In the genomic region with DNA sequence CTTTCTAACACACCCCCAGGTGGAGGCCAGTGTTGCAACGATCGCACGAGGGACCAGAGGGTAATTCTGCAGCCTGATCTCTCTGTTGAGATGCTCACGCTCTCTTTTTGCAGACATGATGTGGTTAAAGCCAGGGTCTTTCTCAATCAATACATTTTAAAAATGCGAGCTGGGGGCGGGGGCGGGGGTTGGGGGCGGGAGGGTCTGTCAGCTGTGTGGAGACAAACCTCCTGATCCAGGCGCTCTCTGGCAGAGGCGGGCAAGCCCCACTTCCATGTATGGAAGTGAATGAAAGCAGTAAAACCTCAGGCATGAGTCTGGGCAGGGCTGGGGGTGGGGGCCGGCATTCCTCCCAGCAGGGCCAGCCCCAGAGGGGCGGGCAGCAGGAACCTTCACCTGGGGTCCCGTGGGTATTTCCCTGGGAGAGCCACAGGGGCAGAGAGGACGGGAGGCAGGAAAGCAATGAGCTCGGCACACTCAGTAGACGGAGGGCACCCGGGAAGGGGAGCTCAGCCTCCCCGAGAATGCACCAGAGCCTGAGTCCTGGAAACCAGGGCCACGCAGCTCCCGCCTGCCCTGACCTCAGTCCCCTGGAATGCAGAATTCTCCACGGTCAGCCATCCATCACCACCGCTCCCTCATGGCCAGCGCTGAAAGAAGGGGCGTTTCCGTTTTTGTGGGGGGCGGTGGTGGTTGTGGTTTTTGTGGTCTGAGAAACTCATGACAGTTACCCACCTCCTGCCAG, we compare ENCODE assay signal across 9 cellular contexts. TPM values are rescaled to one million over a fixed set of nuclear protein-coding genes. Genes with fewer than 3 reads are reported as not detected.
A peak's percentile ranks its signal among the peaks of the same experiment; 100 is the strongest.
DNase-seq lines count a peak whose midpoint lies in the region; ATAC-seq and TF ChIP-seq lines count a peak whose summit lies in the region.
"Had no signal": no experiment of that assay in that cellular context is flagged by ENCODE, and none has a peak within 500 bp of the region (broad histone marks: within the 10 kb centered on the region; RNA-seq: fewer than 3 reads in every experiment).

No MANE protein-coding gene starts in this region.

- H3K27ac ChIP-seq in SJCRH30 (peak overlapping the region; percentile 99), ovary (no peak overlapping the region)

- H3K4me1 ChIP-seq in SJCRH30, result peaks cover 11% of the 10 kb centered on the region; the same call in 1 of the 2 replicates
- peaks cover 18% of the 10 kb centered on the region for H3K4me1 ChIP-seq in ovary (ENCODE audit: insufficient read depth)

- no peak overlapping the region for H3K27ac Mint-ChIP-seq in activated CD8-positive, alpha-beta memory T cell treated with anti-CD3 and anti-CD28 coated beads, Interleukin-2, amount 10 ng/mL, durations not matched to agents 7 days and 5 days
- H3K27ac Mint-ChIP-seq in CD14-positive monocyte, result no peak overlapping the region

- no peak for TF ChIP-seq EP300 in ovary (IDR thresholded peaks at IDR 0.05)

- H3K27me3 ChIP-seq in SJCRH30 (no peaks in the 10 kb centered on the region), ovary (no peaks in the 10 kb centered on the region)

- DNase-seq in H4 (ENCODE audit: low spot score), result peak; percentile 88
- DNase-seq in SJCRH30, result peak; percentile 88
- DNase-seq in foreskin fibroblast, result peak; percentile 82 to 89
- peak; percentile 70 for DNase-seq in retina
- no peak for DNase-seq in ovary
- DNase-seq in activated CD8-positive, alpha-beta memory T cell treated with anti-CD3 and anti-CD28 coated beads, Interleukin-2, amount 10 ng/mL, durations not matched to agents 7 days and 5 days, result no peak
- DNase-seq in CD14-positive monocyte (ENCODE audit: low spot score), result no peak
- DNase-seq: erythroblast had no signal

- TF ChIP-seq POLR2A in ovary (IDR thresholded peaks at IDR 0.05), result no peak

- H3K9me3 ChIP-seq in SJCRH30 (replicated peaks), result no peaks in the 10 kb centered on the region
- no peaks in the 10 kb centered on the region for H3K9me3 ChIP-seq in ovary

- H3K4me3 ChIP-seq in SJCRH30 (peak overlapping the region; percentile 48), foreskin fibroblast (ENCODE audit: low read depth in 1 of 2, low read length in 2 of 2) (no peak overlapping the region), ovary (no peak overlapping the region)

- CTCF ChIA-PET in activated CD8-positive, alpha-beta memory T cell treated with anti-CD3 and anti-CD28 coated beads, Interleukin-2, amount 10 ng/mL, durations not matched to agents 7 days and 5 days (lab: Charles Lee), result no interaction called here

- no peak for ATAC-seq in activated CD8-positive, alpha-beta memory T cell treated with anti-CD3 and anti-CD28 coated beads, Interleukin-2, amount 10 ng/mL, durations not matched to agents 7 days and 5 days
- ATAC-seq in HG02623 (IDR thresholded peaks at IDR 0.05; ENCODE audit: unreplicated experiment), result no peak

- TF ChIP-seq CTCF in foreskin fibroblast (IDR thresholded peaks at IDR 0.05; ENCODE audit: low read depth, low read length) (no peak), ovary (IDR thresholded peaks at IDR 0.05) (no peak), CD14-positive monocyte (IDR thresholded peaks at IDR 0.05) (no peak)

- no peaks in the 10 kb centered on the region for H3K36me3 ChIP-seq in SJCRH30
- H3K36me3 ChIP-seq in ovary, result no peaks in the 10 kb centered on the region

- intact Hi-C loops in ovary (cut with DNase I), result no loop called here
- intact Hi-C loops in CD14-positive monocyte (cut with micrococcal nuclease), result no loop called here

- H3K9me3 Mint-ChIP-seq in activated CD8-positive, alpha-beta memory T cell treated with anti-CD3 and anti-CD28 coated beads, Interleukin-2, amount 10 ng/mL, durations not matched to agents 7 days and 5 days (ENCODE audit: low read depth), result no peaks in the 10 kb centered on the region
- peaks cover 0 to 4% (median under 1%) of the 10 kb centered on the region in 7 donors for H3K9me3 Mint-ChIP-seq in CD14-positive monocyte

- no peak overlapping the region for H3K4me3 Mint-ChIP-seq in activated CD8-positive, alpha-beta memory T cell treated with anti-CD3 and anti-CD28 coated beads, Interleukin-2, amount 10 ng/mL, durations not matched to agents 7 days and 5 days
- peak overlapping the region in 1 of 2 donors; percentile 55 for H3K4me3 Mint-ChIP-seq in CD14-positive monocyte

- H3K27me3 Mint-ChIP-seq in activated CD8-positive, alpha-beta memory T cell treated with anti-CD3 and anti-CD28 coated beads, Interleukin-2, amount 10 ng/mL, durations not matched to agents 7 days and 5 days, result peaks cover 16% of the 10 kb centered on the region
- H3K27me3 Mint-ChIP-seq in CD14-positive monocyte (ENCODE audit: low read depth in 3 of 3), result peaks cover 20 to 35% (median 23%) of the 10 kb centered on the region in 3 donors

- WGBS in ovary, 3 donors, result 8 to 10% (median 9%) methylated on average over 25 to 26 of the region's 26 CpGs

- no peaks in the 10 kb centered on the region for H3K36me3 Mint-ChIP-seq in activated CD8-positive, alpha-beta memory T cell treated with anti-CD3 and anti-CD28 coated beads, Interleukin-2, amount 10 ng/mL, durations not matched to agents 7 days and 5 days
- no peaks in the 10 kb centered on the region for H3K36me3 Mint-ChIP-seq in CD14-positive monocyte

- H3K4me1 Mint-ChIP-seq in activated CD8-positive, alpha-beta memory T cell treated with anti-CD3 and anti-CD28 coated beads, Interleukin-2, amount 10 ng/mL, durations not matched to agents 7 days and 5 days, result peaks cover 2% of the 10 kb centered on the region
- no peaks in the 10 kb centered on the region for H3K4me1 Mint-ChIP-seq in CD14-positive monocyte

RNA-seq across cellular contexts. Expression of gene NXN, which starts 28.0 kb away (rescaled TPM):
- 47.1 and 51.8 TPM in 2 replicates for total RNA-seq in H4 (2014; rRNA removed; shearing (Covaris generic))
- total RNA-seq in SJCRH30 (2014; rRNA removed; shearing (Covaris generic)), result 32.8 and 35.2 TPM in 2 replicates
- 10 to 100 TPM in 6 of 7 donors, 1 to 10 TPM in 1; 5.5 to 34.8 (median 28.4) TPM for total RNA-seq in ovary
- polyA plus RNA-seq in ovary, result 10 to 100 TPM; 24.3 to 29.9 TPM
- total RNA-seq in activated CD8-positive, alpha-beta memory T cell treated with anti-CD3 and anti-CD28 coated beads, Interleukin-2, amount 10 ng/mL, durations not matched to agents 7 days and 5 days, result under 1 TPM; 0.14 to 0.70 TPM
- not detected for polyA plus RNA-seq in CD14-positive monocyte

RNA-seq across cellular contexts. Expression of gene TIMM22, which starts 45.4 kb away (rescaled TPM):
- 34.0 and 36.9 TPM in 2 replicates for total RNA-seq in H4 (2014; rRNA removed; shearing (Covaris generic))
- 15.6 and 17.4 TPM in 2 replicates for total RNA-seq in SJCRH30 (2014; rRNA removed; shearing (Covaris generic))
- total RNA-seq in ovary, result 10 to 100 TPM in 6 of 7 donors, 1 to 10 TPM in 1; 7.9 to 15.1 (median 11.3) TPM
- 10 to 100 TPM in 1 of 2 donors, 1 to 10 TPM in 1; 8.9 to 12.6 TPM for polyA plus RNA-seq in ovary
- total RNA-seq in activated CD8-positive, alpha-beta memory T cell treated with anti-CD3 and anti-CD28 coated beads, Interleukin-2, amount 10 ng/mL, durations not matched to agents 7 days and 5 days, result 10 to 100 TPM in 1 of 2 experiments, 1 to 10 TPM in 1; 9.7 to 12.5 TPM
- 10 to 100 TPM; 13.1 to 13.6 TPM for polyA plus RNA-seq in CD14-positive monocyte

Comparison
In these comparisons a context has a peak if more than half of its experiments do, and no peak if none do; other contexts are left out.
1. DNase-seq: peak in H4 (single experiment), SJCRH30 (2 of 2), foreskin fibroblast (2 of 2) and retina (single experiment); none in ovary (0 of 5), activated CD8-positive, alpha-beta memory T cell treated with anti-CD3 and anti-CD28 coated beads, Interleukin-2, amount 10 ng/mL, durations not matched to agents 7 days and 5 days (single experiment) and CD14-positive monocyte (single experiment).